In the genomic region with DNA sequence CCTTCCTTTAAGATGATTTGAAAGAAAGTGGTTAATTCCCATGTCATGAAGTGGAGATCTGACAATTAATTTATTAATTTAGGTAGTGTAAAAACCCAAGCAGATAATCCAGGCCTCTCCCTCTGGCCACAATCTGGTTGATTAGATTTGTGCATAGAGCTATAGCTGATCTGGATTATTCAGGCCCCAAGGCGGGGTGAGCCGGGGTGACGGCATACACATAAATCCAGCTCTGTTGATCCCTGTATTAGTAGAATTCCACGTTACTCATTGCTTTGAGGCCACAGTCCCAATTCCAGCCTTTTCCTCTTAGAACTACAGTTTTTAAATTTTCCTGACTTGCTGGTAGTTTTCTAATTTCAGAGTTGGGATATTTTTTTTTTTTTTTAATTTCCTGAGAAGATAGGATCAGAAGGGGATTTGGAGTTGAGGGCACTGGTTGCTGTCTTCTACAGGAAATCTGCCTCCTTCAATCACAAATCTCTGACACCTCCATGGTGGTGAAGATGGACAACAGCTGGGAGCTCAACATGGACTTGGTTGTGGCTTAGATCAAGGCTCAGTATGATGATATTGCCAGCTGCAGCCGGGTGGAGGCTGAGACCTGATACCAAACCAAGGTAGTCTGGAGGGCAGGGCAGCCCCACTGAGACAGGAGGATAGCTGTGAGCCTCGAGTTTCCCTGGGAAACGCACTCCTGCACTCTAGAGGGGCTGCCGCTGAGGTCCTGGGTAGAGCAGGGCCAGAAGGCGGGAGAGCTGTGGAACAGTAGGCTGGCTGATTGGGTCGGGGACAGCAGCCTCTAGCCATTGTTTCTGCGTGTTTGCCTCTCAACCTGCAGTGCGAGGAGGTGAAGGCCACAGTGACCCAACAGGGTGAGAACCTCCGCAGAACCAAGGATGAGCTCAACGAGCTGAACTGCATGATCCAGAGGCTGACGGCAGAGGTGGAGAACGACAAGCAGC, we compare ENCODE assay signal across 27 cellular contexts. TPM values are rescaled to one million over a fixed set of nuclear protein-coding genes. Genes with fewer than 3 reads are reported as not detected.
"Had no signal": no experiment of that assay in that cellular context is flagged by ENCODE, and none has a peak within 500 bp of the region (broad histone marks: within the 10 kb centered on the region; RNA-seq: fewer than 3 reads in every experiment).

No MANE protein-coding gene starts in this region.

- H3K9me3 Mint-ChIP-seq: activated CD4-positive, alpha-beta memory T cell treated with anti-CD3 and anti-CD28 coated beads, Interleukin-2, amount 10 ng/mL, durations not matched to agents 7 days and 5 days; activated naive CD4-positive, alpha-beta T cell treated with anti-CD3 and anti-CD28 coated beads for 36 hours; activated T-helper 17 cell treated with anti-CD3 and anti-CD28 coated beads, Interleukin-2, amount 50 U/mL, for 72 hours; neural crest cell; T-cell had no signal

- H3K4me1 ChIP-seq: transverse colon, vagina had no signal

- H3K4me1 Mint-ChIP-seq: neural crest cell had no signal

- H3K27ac ChIP-seq: epithelial cell of prostate, foreskin keratinocyte, lower lobe of right lung, transverse colon, vagina had no signal

- H3K4me3 ChIP-seq: lower lobe of right lung, transverse colon, vagina had no signal

- H3K4me3 Mint-ChIP-seq: activated CD4-positive, alpha-beta memory T cell treated with anti-CD3 and anti-CD28 coated beads, Interleukin-2, amount 10 ng/mL, durations not matched to agents 7 days and 5 days; activated CD8-positive, alpha-beta memory T cell treated with anti-CD3 and anti-CD28 coated beads, Interleukin-2, amount 10 ng/mL, durations not matched to agents 7 days and 5 days; activated naive CD4-positive, alpha-beta T cell treated with anti-CD3 and anti-CD28 coated beads for 36 hours; activated T-helper 17 cell treated with anti-CD3 and anti-CD28 coated beads, Interleukin-2, amount 50 U/mL, for 72 hours; endodermal cell; neural crest cell; T-cell had no signal

- H3K36me3 ChIP-seq: lower lobe of right lung, transverse colon, vagina had no signal

- H3K9me3 ChIP-seq: transverse colon, vagina had no signal

- H3K27ac Mint-ChIP-seq: activated CD4-positive, alpha-beta memory T cell treated with anti-CD3 and anti-CD28 coated beads, Interleukin-2, amount 10 ng/mL, durations not matched to agents 7 days and 5 days; activated CD8-positive, alpha-beta memory T cell treated with anti-CD3 and anti-CD28 coated beads, Interleukin-2, amount 10 ng/mL, durations not matched to agents 7 days and 5 days; activated naive CD4-positive, alpha-beta T cell treated with anti-CD3 and anti-CD28 coated beads for 36 hours; activated T-helper 17 cell treated with anti-CD3 and anti-CD28 coated beads, Interleukin-2, amount 50 U/mL, for 72 hours; endodermal cell; T-cell had no signal

- H3K27me3 ChIP-seq: foreskin keratinocyte, transverse colon, vagina had no signal

- H3K36me3 Mint-ChIP-seq: activated CD8-positive, alpha-beta memory T cell treated with anti-CD3 and anti-CD28 coated beads, Interleukin-2, amount 10 ng/mL, durations not matched to agents 7 days and 5 days; T-cell had no signal

- DNase-seq: activated CD4-positive, alpha-beta memory T cell treated with anti-CD3 and anti-CD28 coated beads, Interleukin-2, amount 10 ng/mL, durations not matched to agents 7 days and 5 days; activated CD4-positive, alpha-beta T cell treated with anti-CD3 and anti-CD28 coated beads for 48 hours; activated CD4-positive, CD25-positive, alpha-beta regulatory T cell; activated CD8-positive, alpha-beta memory T cell treated with anti-CD3 and anti-CD28 coated beads, Interleukin-2, amount 10 ng/mL, durations not matched to agents 7 days and 5 days; activated naive CD4-positive, alpha-beta T cell treated with anti-CD3 and anti-CD28 coated beads for 36 hours; activated T-cell treated with anti-CD3 and anti-CD28 coated beads, Interleukin-2, amount 50 U/mL, for 1 hour; endodermal cell; foreskin keratinocyte; glutamatergic neuron; islet precursor cell; left colon; lower lobe of right lung; stimulated activated naive CD8-positive, alpha-beta T cell treated with anti-CD3 and anti-CD28 coated beads, Interleukin-15, Interleukin-2, amounts not matched to agents 100 U/mL and 50 U/mL, for 24 hours; T-cell; T-helper 9 cell; transverse colon had no signal

- ATAC-seq: activated CD8-positive, alpha-beta memory T cell treated with anti-CD3 and anti-CD28 coated beads, Interleukin-2, amount 10 ng/mL, durations not matched to agents 7 days and 5 days; activated T-helper 17 cell treated with anti-CD3 and anti-CD28 coated beads, Interleukin-2, amount 50 U/mL, for 72 hours; foreskin keratinocyte; stimulated activated naive CD8-positive, alpha-beta T cell treated with anti-CD3 and anti-CD28 coated beads, Interleukin-15, Interleukin-2, amounts not matched to agents 100 U/mL and 50 U/mL, for 24 hours; T-cell had no signal

RNA-seq across cellular contexts. Expression of gene KRT85, which starts 19.5 kb away (rescaled TPM):
- total RNA-seq: activated CD4-positive, alpha-beta memory T cell treated with anti-CD3 and anti-CD28 coated beads, Interleukin-2, amount 10 ng/mL, durations not matched to agents 7 days and 5 days; activated CD8-positive, alpha-beta memory T cell treated with anti-CD3 and anti-CD28 coated beads, Interleukin-2, amount 10 ng/mL, durations not matched to agents 7 days and 5 days; activated naive CD4-positive, alpha-beta T cell treated with anti-CD3 and anti-CD28 coated beads for 36 hours; activated T-helper 17 cell treated with anti-CD3 and anti-CD28 coated beads, Interleukin-2, amount 50 U/mL, for 72 hours; astrocyte; dermis microvascular lymphatic vessel endothelial cell; endodermal cell; fibroblast of lung; foreskin keratinocyte; left colon; lower lobe of right lung; mesenteric fat pad; neural crest cell; omental fat pad; progenitor cell of endocrine pancreas; T-cell; transverse colon; vagina had no signal
- polyA plus RNA-seq: fibroblast of lung, foreskin keratinocyte had no signal

RNA-seq across cellular contexts. Expression of gene KRT83, which starts 26.6 kb away (rescaled TPM):
- total RNA-seq: activated CD4-positive, alpha-beta memory T cell treated with anti-CD3 and anti-CD28 coated beads, Interleukin-2, amount 10 ng/mL, durations not matched to agents 7 days and 5 days; activated CD8-positive, alpha-beta memory T cell treated with anti-CD3 and anti-CD28 coated beads, Interleukin-2, amount 10 ng/mL, durations not matched to agents 7 days and 5 days; activated naive CD4-positive, alpha-beta T cell treated with anti-CD3 and anti-CD28 coated beads for 36 hours; activated T-helper 17 cell treated with anti-CD3 and anti-CD28 coated beads, Interleukin-2, amount 50 U/mL, for 72 hours; astrocyte; dermis microvascular lymphatic vessel endothelial cell; endodermal cell; fibroblast of lung; foreskin keratinocyte; left colon; lower lobe of right lung; mesenteric fat pad; neural crest cell; omental fat pad; progenitor cell of endocrine pancreas; skeletal muscle tissue; T-cell; transverse colon; vagina had no signal
- polyA plus RNA-seq: fibroblast of lung, foreskin keratinocyte had no signal

RNA-seq across cellular contexts. Expression of gene KRT84, which starts 37.6 kb away (rescaled TPM):
- total RNA-seq: activated CD4-positive, alpha-beta memory T cell treated with anti-CD3 and anti-CD28 coated beads, Interleukin-2, amount 10 ng/mL, durations not matched to agents 7 days and 5 days; activated CD8-positive, alpha-beta memory T cell treated with anti-CD3 and anti-CD28 coated beads, Interleukin-2, amount 10 ng/mL, durations not matched to agents 7 days and 5 days; activated naive CD4-positive, alpha-beta T cell treated with anti-CD3 and anti-CD28 coated beads for 36 hours; activated T-helper 17 cell treated with anti-CD3 and anti-CD28 coated beads, Interleukin-2, amount 50 U/mL, for 72 hours; astrocyte; dermis microvascular lymphatic vessel endothelial cell; endodermal cell; fibroblast of lung; foreskin keratinocyte; left colon; lower lobe of right lung; mesenteric fat pad; neural crest cell; omental fat pad; progenitor cell of endocrine pancreas; skeletal muscle tissue; T-cell; transverse colon; vagina had no signal
- polyA plus RNA-seq: fibroblast of lung, foreskin keratinocyte had no signal

RNA-seq across cellular contexts. Expression of gene KRT81, which starts 56.5 kb away (rescaled TPM):
- total RNA-seq: activated CD4-positive, alpha-beta memory T cell treated with anti-CD3 and anti-CD28 coated beads, Interleukin-2, amount 10 ng/mL, durations not matched to agents 7 days and 5 days; activated naive CD4-positive, alpha-beta T cell treated with anti-CD3 and anti-CD28 coated beads for 36 hours; activated T-helper 17 cell treated with anti-CD3 and anti-CD28 coated beads, Interleukin-2, amount 50 U/mL, for 72 hours; endodermal cell; fibroblast of lung; foreskin keratinocyte; left colon; lower lobe of right lung; mesenteric fat pad; neural crest cell; omental fat pad; progenitor cell of endocrine pancreas; skeletal muscle tissue; transverse colon; vagina had no signal
- polyA plus RNA-seq: fibroblast of lung had no signal

RNA-seq across cellular contexts. Expression of gene KRT82, which starts 58.3 kb away (rescaled TPM):
- total RNA-seq: activated CD4-positive, alpha-beta memory T cell treated with anti-CD3 and anti-CD28 coated beads, Interleukin-2, amount 10 ng/mL, durations not matched to agents 7 days and 5 days; activated CD8-positive, alpha-beta memory T cell treated with anti-CD3 and anti-CD28 coated beads, Interleukin-2, amount 10 ng/mL, durations not matched to agents 7 days and 5 days; activated naive CD4-positive, alpha-beta T cell treated with anti-CD3 and anti-CD28 coated beads for 36 hours; activated T-helper 17 cell treated with anti-CD3 and anti-CD28 coated beads, Interleukin-2, amount 50 U/mL, for 72 hours; astrocyte; dermis microvascular lymphatic vessel endothelial cell; endodermal cell; fibroblast of lung; foreskin keratinocyte; left colon; lower lobe of right lung; mesenteric fat pad; neural crest cell; omental fat pad; progenitor cell of endocrine pancreas; skeletal muscle tissue; T-cell; transverse colon; vagina had no signal
- polyA plus RNA-seq: fibroblast of lung, foreskin keratinocyte had no signal
